Comparison of ENCODE assay signal across 8 cellular contexts in the genomic region with DNA sequence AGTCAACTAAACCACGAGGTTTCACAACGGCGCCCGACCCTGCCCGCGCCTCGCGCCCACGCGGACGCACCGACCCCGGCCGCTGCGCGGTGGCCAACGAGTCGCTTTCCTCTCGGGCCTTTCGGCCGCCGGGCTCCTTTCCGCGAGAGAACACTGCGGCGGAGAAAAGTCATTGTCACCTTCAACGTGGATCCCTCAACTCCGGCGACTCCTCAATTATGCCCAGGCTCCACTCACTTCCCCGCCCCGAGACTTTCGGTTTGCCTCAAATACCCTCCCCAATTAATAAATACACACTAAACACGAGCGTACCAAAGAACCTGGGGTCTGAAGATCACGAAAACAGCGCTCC. TPM values are rescaled to one million over a fixed set of nuclear protein-coding genes. Genes with fewer than 3 reads are reported as not detected.
DNase-seq lines count a peak whose midpoint lies in the region; ATAC-seq and TF ChIP-seq lines count a peak whose summit lies in the region.

No MANE protein-coding gene starts in this region.

- peak overlapping the region; percentile 82 for H3K27ac ChIP-seq in epithelial cell of prostate
- peak overlapping the region; percentile 93 for H3K27ac ChIP-seq in neural progenitor cell
- H3K27ac ChIP-seq in aorta (ENCODE audit: low read depth in 1 of 2, low read length in 2 of 2) = no peak overlapping the region

- H3K9ac ChIP-seq in neural progenitor cell = peak overlapping the region; percentile 85

- peaks cover 63% of the 10 kb centered on the region for H3K79me2 ChIP-seq in neural progenitor cell (ENCODE audit: low read depth)

- H3K27me3 ChIP-seq in neural progenitor cell (no peaks in the 10 kb centered on the region), aorta (ENCODE audit: control insufficient read depth in 1 of 2, insufficient read depth in 2 of 2, low read length in 1 of 2) (no peaks in the 10 kb centered on the region)

- no peaks in the 10 kb centered on the region for H3K9me3 ChIP-seq in neural progenitor cell (ENCODE audit: low read depth)
- H3K9me3 ChIP-seq in aorta (ENCODE audit: control insufficient read depth, low read length) = no peaks in the 10 kb centered on the region

- no peaks in the 10 kb centered on the region for H3K27me3 Mint-ChIP-seq in activated B cell treated with CpG ODN at 0.5 μM for 24 hours
- H3K27me3 Mint-ChIP-seq in neural progenitor cell (ENCODE audit: insufficient read depth, low read depth) = peaks cover 8% of the 10 kb centered on the region

- peak overlapping the region; percentile 85 for H3K4me3 ChIP-seq in neural progenitor cell
- peak overlapping the region; percentile 64 to 73 for H3K4me3 ChIP-seq in aorta (ENCODE audit: low read length in 2 of 2)

- H4K20me1 ChIP-seq in neural progenitor cell (ENCODE audit: low read depth) = peaks cover 47% of the 10 kb centered on the region

- peak; percentile 0 for ATAC-seq in activated B cell treated with CpG ODN at 0.5 μM for 24 hours (ENCODE audit: low read depth)
- peak; percentile 34 for ATAC-seq in aorta (ENCODE audit: low FRiP score)
- no peak for ATAC-seq in GM21576 (IDR thresholded peaks at IDR 0.05; ENCODE audit: unreplicated experiment)

- no peak overlapping the region for H2AFZ ChIP-seq in neural progenitor cell (replicated peaks)

- TF ChIP-seq CTCF in activated B cell treated with CpG ODN at 0.5 μM for 24 hours (IDR thresholded peaks at IDR 0.05) (no peak), neural progenitor cell (IDR thresholded peaks at IDR 0.05) (no peak)

- intact Hi-C loops in activated B cell treated with CpG ODN at 0.5 μM for 24 hours (cut with micrococcal nuclease) = loop anchor here (2.0 to 10.0 kb wide), 5 partner anchors 402 to 1941 kb away; a partner anchor contains a TSS
- intact Hi-C loops in aorta (cut with DNase I) = no loop called here

- H3K4me1 Mint-ChIP-seq in activated B cell treated with CpG ODN at 0.5 μM for 24 hours (peaks cover 35% of the 10 kb centered on the region), neural progenitor cell (peaks cover 37% of the 10 kb centered on the region)

- H3K9me3 Mint-ChIP-seq in activated B cell treated with CpG ODN at 0.5 μM for 24 hours = no peaks in the 10 kb centered on the region
- no peaks in the 10 kb centered on the region for H3K9me3 Mint-ChIP-seq in neural progenitor cell

- H3K36me3 Mint-ChIP-seq in activated B cell treated with CpG ODN at 0.5 μM for 24 hours (ENCODE audit: low read depth) = peaks cover 19% of the 10 kb centered on the region
- peaks cover 6% of the 10 kb centered on the region for H3K36me3 Mint-ChIP-seq in neural progenitor cell

- H3K36me3 ChIP-seq in neural progenitor cell (no peaks in the 10 kb centered on the region), aorta (ENCODE audit: control insufficient read depth in 1 of 2, insufficient read depth in 2 of 2, low read length in 1 of 2) (no peaks in the 10 kb centered on the region)

- DNase-seq in activated gamma-delta T cell treated with Interleukin-2 at 50 U/mL for 16 hours (peak; percentile 14), activated gamma-delta T cell (lab: John Stamatoyannopoulos, UW) (no peak), activated B cell treated with CpG ODN at 0.5 μM for 24 hours (no peak), epithelial cell of prostate (ENCODE audit: low read depth, low spot score) (no peak), neural progenitor cell (ENCODE audit: low spot score) (no peak), aorta (peak in 1 of 2 donors; percentile 49), glomerular visceral epithelial cell (ENCODE audit: extremely low spot score) (no peak)

- H3K4me3 Mint-ChIP-seq in activated B cell treated with CpG ODN at 0.5 μM for 24 hours = peak overlapping the region; percentile 96
- peak overlapping the region; percentile 100 for H3K4me3 Mint-ChIP-seq in neural progenitor cell

- peak overlapping the region; percentile 90 for H3K4me2 ChIP-seq in neural progenitor cell

- 1% methylated on average over 36 of the region's 36 CpGs for WGBS in aorta, 2 donors

- POLR2A ChIA-PET in activated B cell treated with CpG ODN at 0.5 μM for 24 hours (lab: Charles Lee) = interaction anchor here (0.6 to 6.1 kb wide), 11 partner anchors 9 to 1430 kb away, joined by 3 to 116 read pairs (median 5); a partner anchor contains a TSS

- peaks cover 35% of the 10 kb centered on the region for H3K4me1 ChIP-seq in neural progenitor cell
- H3K4me1 ChIP-seq in aorta (ENCODE audit: control insufficient read depth in 1 of 2, insufficient read depth in 2 of 2, low read length in 2 of 2) = no peaks in the 10 kb centered on the region

- CTCF ChIA-PET in activated B cell treated with CpG ODN at 0.5 μM for 24 hours (lab: Charles Lee) = no interaction called here

- H3F3A ChIP-seq in neural progenitor cell (ENCODE audit: low read depth) = peaks cover 20% of the 10 kb centered on the region

- H3K27ac Mint-ChIP-seq in activated B cell treated with CpG ODN at 0.5 μM for 24 hours (peak overlapping the region; percentile 97), neural progenitor cell (peak overlapping the region; percentile 99)

RNA-seq across cellular contexts. Expression of a gene that starts 0.5 kb away (rescaled TPM):
- total RNA-seq in activated B cell treated with CpG ODN at 0.5 μM for 24 hours (153 and 157 TPM in 2 replicates), neural progenitor cell (ENCODE audit: low replicate concordance) (432 and 1,260 TPM in 2 replicates), aorta (10 to 100 TPM; 17.6 to 23.6 TPM)
- polyA plus RNA-seq in aorta = 10 to 100 TPM in 1 of 2 donors, 1 to 10 TPM in 1; 3.7 to 11.1 TPM

Comparison
In these comparisons a context has a peak if more than half of its experiments do, and no peak if none do; other contexts are left out.
1. H3K27ac ChIP-seq: peak in epithelial cell of prostate (single experiment) and neural progenitor cell (single experiment); none in aorta (0 of 2).